ENCODE assay signal across 8 cellular contexts in genomic region chr4:40228497-40229365, GRCh38. TPM values are rescaled to one million over a fixed set of nuclear protein-coding genes. Genes with fewer than 3 reads are reported as not detected.
DNase-seq lines count a peak whose midpoint lies in the region; ATAC-seq and TF ChIP-seq lines count a peak whose summit lies in the region.

No MANE protein-coding gene starts in this region.

- H3K27me3 ChIP-seq in psoas muscle (ENCODE audit: insufficient read depth in 3 of 3, low read length in 2 of 3), result no peaks in the 10 kb centered on the region

- H3K9me3 Mint-ChIP-seq in activated T-cell treated with anti-CD3 and anti-CD28 coated beads, Interleukin-2, amount 50 U/mL, for 4 hours, result no peaks in the 10 kb centered on the region
- no peaks in the 10 kb centered on the region for H3K9me3 Mint-ChIP-seq in neural crest cell

- in situ Hi-C loops in ACHN (cut with HindIII; ENCODE audit: low pct_ligation_motif_present, low pct_unique_long_range_greater_than_20kb, low sequenced_read_pairs), result no loop called here

- H3K27ac ChIP-seq in psoas muscle, result no peak overlapping the region

- ATAC-seq in GM18517 (IDR thresholded peaks at IDR 0.05; ENCODE audit: unreplicated experiment), result peak; percentile 54
- peak; percentile 44 for ATAC-seq in HG02973 (IDR thresholded peaks at IDR 0.05; ENCODE audit: unreplicated experiment)
- peak; percentile 58 to 65 for ATAC-seq in activated T-cell treated with anti-CD3 and anti-CD28 coated beads, Interleukin-2, amount 50 U/mL, for 4 hours
- no peak for ATAC-seq in psoas muscle
- ATAC-seq in left lobe of liver, result no peak
- ATAC-seq in HG03196 (IDR thresholded peaks at IDR 0.05; ENCODE audit: unreplicated experiment), result no peak

- H3K27ac Mint-ChIP-seq in neural crest cell (ENCODE audit: unreplicated experiment), result no peak overlapping the region

- intact Hi-C loops in psoas muscle (cut with DNase I), result no loop called here

- peak; percentile 26 for DNase-seq in ACHN
- no peak for DNase-seq in activated T-cell treated with anti-CD3 and anti-CD28 coated beads, Interleukin-2, amount 50 U/mL, for 4 hours
- DNase-seq in neural crest cell (ENCODE audit: low read depth, low spot score), result no peak
- no peak for DNase-seq in psoas muscle
- DNase-seq in left lobe of liver (ENCODE audit: low spot score), result no peak

- H3K4me3 ChIP-seq in psoas muscle, result no peak overlapping the region

- H3K4me3 Mint-ChIP-seq in activated T-cell treated with anti-CD3 and anti-CD28 coated beads, Interleukin-2, amount 50 U/mL, for 4 hours, result peak overlapping the region; percentile 43
- no peak overlapping the region for H3K4me3 Mint-ChIP-seq in neural crest cell

- H3K4me1 Mint-ChIP-seq in activated T-cell treated with anti-CD3 and anti-CD28 coated beads, Interleukin-2, amount 50 U/mL, for 4 hours (ENCODE audit: low read depth), result peaks cover 90% of the 10 kb centered on the region
- H3K4me1 Mint-ChIP-seq in neural crest cell, result no peaks in the 10 kb centered on the region

- no peaks in the 10 kb centered on the region for H3K9me3 ChIP-seq in psoas muscle

- no peaks in the 10 kb centered on the region for H3K4me1 ChIP-seq in psoas muscle

- peak; percentile 49 for TF ChIP-seq CTCF in neural crest cell (conservative IDR thresholded peaks at IDR 0.05)
- TF ChIP-seq CTCF in psoas muscle (IDR thresholded peaks at IDR 0.05), result no peak

- no peaks in the 10 kb centered on the region for H3K27me3 Mint-ChIP-seq in activated T-cell treated with anti-CD3 and anti-CD28 coated beads, Interleukin-2, amount 50 U/mL, for 4 hours (ENCODE audit: low read depth)
- H3K27me3 Mint-ChIP-seq in neural crest cell (ENCODE audit: low read depth), result no peaks in the 10 kb centered on the region

- H3K36me3 Mint-ChIP-seq in activated T-cell treated with anti-CD3 and anti-CD28 coated beads, Interleukin-2, amount 50 U/mL, for 4 hours (ENCODE audit: insufficient read depth), result peaks cover 53% of the 10 kb centered on the region
- H3K36me3 Mint-ChIP-seq in neural crest cell (ENCODE audit: low read depth), result no peaks in the 10 kb centered on the region

- WGBS in psoas muscle, 3 donors, result 90 to 93% (median 92%) methylated on average over 10 of the region's 10 CpGs

- H3K36me3 ChIP-seq in psoas muscle (ENCODE audit: insufficient read depth in 1 of 2, low read depth in 1 of 2), result no peaks in the 10 kb centered on the region

RNA-seq across cellular contexts. Expression of gene RHOH, which starts 31.9 kb away (rescaled TPM):
- 100 to 1,000 TPM; 164 to 204 (median 170) TPM for total RNA-seq in activated T-cell treated with anti-CD3 and anti-CD28 coated beads, Interleukin-2, amount 50 U/mL, for 4 hours
- total RNA-seq in neural crest cell, result 3.2 and 3.7 TPM in 2 replicates
- under 1 TPM in 3 of 4 donors, not detected in 1; 0.23 to 0.68 (median 0.30) TPM for total RNA-seq in psoas muscle
- polyA plus RNA-seq in psoas muscle, result under 1 TPM; 0.04 to 0.15 (median 0.13) TPM
- total RNA-seq in left lobe of liver, result 0.70 TPM

Comparison
In these comparisons a context has a peak if more than half of its experiments do, and no peak if none do; other contexts are left out.
1. ATAC-seq: peak in GM18517 (single experiment), HG02973 (single experiment) and activated T-cell treated with anti-CD3 and anti-CD28 coated beads, Interleukin-2, amount 50 U/mL, for 4 hours (2 of 2); none in psoas muscle (0 of 4), left lobe of liver (single experiment) and HG03196 (single experiment).
2. RNA of gene RHOH, which starts 31.9 kb away (total RNA-seq): 164 to 204 TPM in activated T-cell treated with anti-CD3 and anti-CD28 coated beads, Interleukin-2, amount 50 U/mL, for 4 hours; 3.2 to 3.7 TPM in neural crest cell, 0.70 TPM in left lobe of liver (single experiment) and 0.23 to 0.68 TPM in psoas muscle; every median in the first group is over 10 times any median in the second.